In the genomic region with DNA sequence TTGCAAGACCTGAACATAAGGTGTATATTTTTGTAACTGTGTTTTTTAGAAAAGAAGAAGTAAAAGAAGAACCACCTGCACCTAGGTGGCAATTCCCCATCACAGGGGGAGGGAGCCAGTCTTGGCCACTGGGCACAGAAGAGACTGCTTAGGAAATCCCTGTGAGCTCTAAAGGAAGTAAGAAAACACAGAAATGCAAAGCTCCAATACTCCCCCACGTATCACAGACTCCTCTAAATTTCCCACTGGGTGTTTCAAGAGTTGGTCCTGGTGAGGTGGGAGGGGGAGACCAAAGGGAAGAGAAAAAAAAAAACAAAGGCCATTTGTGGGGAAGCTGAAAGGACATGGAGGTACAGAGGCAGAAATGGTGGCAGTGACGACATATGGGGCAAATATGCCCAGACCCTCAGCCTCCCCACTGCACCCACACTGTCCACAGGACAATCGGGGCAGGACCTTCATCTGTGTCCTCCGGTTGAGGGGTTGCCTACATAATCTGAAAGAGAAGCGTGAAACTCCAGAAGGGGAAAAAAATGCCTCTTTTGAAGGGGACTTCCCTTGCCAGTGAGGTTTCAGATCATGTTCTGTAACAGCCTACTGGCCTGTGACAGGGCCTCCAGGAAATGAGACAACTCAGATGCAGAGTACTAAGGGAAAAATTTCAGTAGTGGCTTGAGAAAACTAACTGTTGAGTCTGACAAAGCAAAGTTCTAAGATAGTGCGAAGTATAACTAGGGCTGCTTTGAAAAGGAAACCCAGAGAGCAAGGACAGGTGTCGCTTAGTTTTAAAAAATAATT, we compare ENCODE assay signal across 8 cellular contexts.
DNase-seq lines count a peak whose midpoint lies in the region; ATAC-seq and TF ChIP-seq lines count a peak whose summit lies in the region.

No MANE protein-coding gene starts in this region.

- ATAC-seq in HG02642 (IDR thresholded peaks at IDR 0.05; ENCODE audit: poor library complexity, unreplicated experiment) (peak; percentile 67), naive B cell (ENCODE audit: low read depth in 2 of 2) (peak; percentile 73)

- H3K4me3 Mint-ChIP-seq in dendritic cell treated with granulocyte-macrophage colony-stimulating factor and Interleukin-4, amounts not matched to agents 40 ng/mL and 50 ng/mL, for 4 days = peak overlapping the region; percentile 50
- H3K4me3 Mint-ChIP-seq in naive B cell = peak overlapping the region; percentile 78 to 99 (median 92)

- peak overlapping the region; percentile 99 for H3K4me2 ChIP-seq in OCI-LY7 (ENCODE audit: low read length)

- peak overlapping the region; percentile 99 for H3K27ac ChIP-seq in OCI-LY7 (ENCODE audit: low read depth, low read length, poor library complexity, severe bottlenecking)

- no peaks in the 10 kb centered on the region; the same call in 1 of the 2 replicates for H3K9me3 ChIP-seq in OCI-LY7 (ENCODE audit: low read length)

- H3K27me3 Mint-ChIP-seq in dendritic cell treated with granulocyte-macrophage colony-stimulating factor and Interleukin-4, amounts not matched to agents 40 ng/mL and 50 ng/mL, for 4 days = no peaks in the 10 kb centered on the region
- no peaks in the 10 kb centered on the region for H3K27me3 Mint-ChIP-seq in naive B cell

- DNase-seq in SIG-M5 treated with dmso at 0.1 percent for 504 hours (lab: John Stamatoyannopoulos, UW; ENCODE audit: unreplicated experiment) = peak; percentile 76
- no peak for DNase-seq in SIG-M5 (lab: John Stamatoyannopoulos, UW)
- DNase-seq in OCI-LY7 (ENCODE audit: low spot score) = peak; percentile 91
- DNase-seq in naive B cell = peak; percentile 85
- no peak for DNase-seq in nucleus accumbens (lab: John Stamatoyannopoulos, UW)
- DNase-seq in NCI-H446 treated with DMSO at 0.1 percent for 48 hours (lab: John Stamatoyannopoulos, UW) = no peak

- H3K4me1 ChIP-seq in OCI-LY7 (ENCODE audit: insufficient read depth, low read length, poor library complexity, severe bottlenecking) = peaks cover 99% of the 10 kb centered on the region

- TF ChIP-seq CTCF in OCI-LY7 (conservative IDR thresholded peaks at IDR 0.05; ENCODE audit: low read length) = no peak

- H3K79me2 ChIP-seq in OCI-LY7 (ENCODE audit: insufficient read depth, low read depth, low read length) = no peaks in the 10 kb centered on the region

- intact Hi-C loops in OCI-LY7 (cut with micrococcal nuclease; ENCODE audit: unreplicated experiment) = loop anchor here (2.0 to 10.0 kb wide), 4 partner anchors 178 to 344 kb away; a partner anchor contains a TSS
- intact Hi-C loops in dendritic cell treated with granulocyte-macrophage colony-stimulating factor and Interleukin-4, amounts not matched to agents 40 ng/mL and 50 ng/mL, for 4 days (cut with micrococcal nuclease) = loop anchor here (2.0 to 5.0 kb wide), 3 partner anchors 66 to 228 kb away; no protein-coding TSS in a partner anchor

- CTCF ChIA-PET in OCI-LY7 (lab: Charles Lee; ENCODE audit: unreplicated experiment) = no interaction called here

- H3K4me1 Mint-ChIP-seq in dendritic cell treated with granulocyte-macrophage colony-stimulating factor and Interleukin-4, amounts not matched to agents 40 ng/mL and 50 ng/mL, for 4 days (ENCODE audit: low read depth) = peaks cover 66% of the 10 kb centered on the region
- H3K4me1 Mint-ChIP-seq in naive B cell = peaks cover 61 to 84% (median 75%) of the 10 kb centered on the region in 3 donors

- H3K36me3 Mint-ChIP-seq in dendritic cell treated with granulocyte-macrophage colony-stimulating factor and Interleukin-4, amounts not matched to agents 40 ng/mL and 50 ng/mL, for 4 days (ENCODE audit: low read depth) = no peaks in the 10 kb centered on the region
- no peaks in the 10 kb centered on the region for H3K36me3 Mint-ChIP-seq in naive B cell

- H3K36me3 ChIP-seq in OCI-LY7 (ENCODE audit: insufficient read depth, low read length) = no peaks in the 10 kb centered on the region

- H3K4me3 ChIP-seq in OCI-LY7 (ENCODE audit: low read depth, low read length, poor library complexity, severe bottlenecking) = peak overlapping the region; percentile 66

- peak overlapping the region; percentile 95 for H3K27ac Mint-ChIP-seq in dendritic cell treated with granulocyte-macrophage colony-stimulating factor and Interleukin-4, amounts not matched to agents 40 ng/mL and 50 ng/mL, for 4 days
- H3K27ac Mint-ChIP-seq in naive B cell = peak overlapping the region; percentile 99 to 100 (median 100)

- H3K9me2 ChIP-seq in OCI-LY7 (ENCODE audit: insufficient read depth, low read length) = no peaks in the 10 kb centered on the region

- BruUV-seq in OCI-LY7 (replicated peaks; lab: Mats Ljungman, UMichigan) = no TSS peak

- H3K9me3 Mint-ChIP-seq in dendritic cell treated with granulocyte-macrophage colony-stimulating factor and Interleukin-4, amounts not matched to agents 40 ng/mL and 50 ng/mL, for 4 days = no peaks in the 10 kb centered on the region
- peaks cover 0 to 3% (median 0%) of the 10 kb centered on the region in 7 donors for H3K9me3 Mint-ChIP-seq in naive B cell

- peak overlapping the region; percentile 81; the same call in 1 of the 2 replicates for H2AFZ ChIP-seq in OCI-LY7 (ENCODE audit: low read length)

- H4K20me1 ChIP-seq in OCI-LY7 (ENCODE audit: insufficient read depth, low read length) = no peaks in the 10 kb centered on the region

- POLR2A ChIA-PET in OCI-LY7 (lab: Charles Lee) = interaction anchor here (0.5 to 7.9 kb wide), 12 partner anchors 11 to 1785 kb away, joined by 3 to 52 read pairs (median 3); no protein-coding TSS in a partner anchor

Comparison
In these comparisons a context has a peak if more than half of its experiments do, and no peak if none do; other contexts are left out.
1. DNase-seq: peak in SIG-M5 treated with dmso at 0.1 percent for 504 hours (single experiment), OCI-LY7 (single experiment) and naive B cell (single experiment); none in SIG-M5 (single experiment), nucleus accumbens (0 of 56) and NCI-H446 treated with DMSO at 0.1 percent for 48 hours (single experiment).